17 cellular contexts compared by ENCODE assay signal in genomic region chr7:148480479-148481146, GRCh38.
A peak's percentile ranks its signal among the peaks of the same experiment; 100 is the strongest.
DNase-seq lines count a peak whose midpoint lies in the region; ATAC-seq and TF ChIP-seq lines count a peak whose summit lies in the region.
"Had no signal": no experiment of that assay in that cellular context is flagged by ENCODE, and none has a peak within 500 bp of the region (broad histone marks: within the 10 kb centered on the region; RNA-seq: fewer than 3 reads in every experiment).

No MANE protein-coding gene starts in this region.

- no peak overlapping the region for H3K27ac Mint-ChIP-seq in naive thymus-derived CD8-positive, alpha-beta T cell
- H3K27ac Mint-ChIP-seq: natural killer cell; T-helper 2 cell treated with Interferon-gamma antibody and Interleukin-4, amounts not matched to agents 5 μg/mL and 100 μg/mL, for 36 hours had no signal

- no peak overlapping the region for H2BK5ac ChIP-seq in mesendoderm (ENCODE audit: low read length)

- H2BK120ac ChIP-seq in mesendoderm (ENCODE audit: low read depth, low read length) = no peak overlapping the region

- no peaks in the 10 kb centered on the region for H3K4me1 ChIP-seq in ACC112 (ENCODE audit: control insufficient read depth, insufficient read depth, low read length, unreplicated experiment)
- no peaks in the 10 kb centered on the region for H3K4me1 ChIP-seq in mesendoderm (ENCODE audit: control insufficient read depth, low read depth, low read length)
- no peaks in the 10 kb centered on the region for H3K4me1 ChIP-seq in left lung

- H2AK5ac ChIP-seq in mesendoderm (ENCODE audit: low read length) = no peak overlapping the region

- H3K27me3 Mint-ChIP-seq in naive thymus-derived CD8-positive, alpha-beta T cell = peaks cover 0 to 3% (median 0%) of the 10 kb centered on the region in 5 donors

- H4K8ac ChIP-seq in mesendoderm (ENCODE audit: low read depth, low read length) = no peak overlapping the region

- H3K9me3 ChIP-seq in WERI-Rb-1 (ENCODE audit: severe bottlenecking) (no peaks in the 10 kb centered on the region), left lung (no peaks in the 10 kb centered on the region)

- H3K23ac ChIP-seq in mesendoderm (ENCODE audit: low read length) = no peak overlapping the region

- no peak overlapping the region for H3K18ac ChIP-seq in mesendoderm (ENCODE audit: low read length)

- DNase-seq in WERI-Rb-1 (no peak), mesendoderm (peak; percentile 58), NCI-H2196 treated with DMSO at 0.1 percent for 48 hours (lab: John Stamatoyannopoulos, UW; ENCODE audit: unreplicated experiment) (no peak), left lung (no peak), NCI-H345 (lab: John Stamatoyannopoulos, UW) (no peak)
- DNase-seq in naive thymus-derived CD8-positive, alpha-beta T cell = no peak
- DNase-seq: activated effector memory CD4-positive, alpha-beta T cell treated with Interleukin-2 at 50 U/mL for 16 hours; anterior cingulate cortex; foreskin keratinocyte; MM.1S; natural killer cell; NCI-H2171; SHP77 treated with DMSO at 0.1 percent for 48 hours had no signal

- H3K36me3 ChIP-seq in ACC112 (ENCODE audit: insufficient read depth, low read length) = no peaks in the 10 kb centered on the region
- H3K36me3 ChIP-seq in WERI-Rb-1 = no peaks in the 10 kb centered on the region
- H3K36me3 ChIP-seq in mesendoderm (ENCODE audit: control insufficient read depth, insufficient read depth, low read length) = no peaks in the 10 kb centered on the region
- H3K36me3 ChIP-seq in left lung = no peaks in the 10 kb centered on the region

- H3K4ac ChIP-seq in mesendoderm (ENCODE audit: low read depth, low read length) = no peak overlapping the region

- no peak overlapping the region for H3K4me3 Mint-ChIP-seq in naive thymus-derived CD8-positive, alpha-beta T cell
- H3K4me3 Mint-ChIP-seq: natural killer cell; T-helper 2 cell treated with Interferon-gamma antibody and Interleukin-4, amounts not matched to agents 5 μg/mL and 100 μg/mL, for 36 hours had no signal

- no peak overlapping the region for H3K9ac ChIP-seq in mesendoderm (ENCODE audit: low read length)

- ATAC-seq in left lung = no peak
- ATAC-seq in naive thymus-derived CD8-positive, alpha-beta T cell = no peak
- ATAC-seq: activated CD4-positive, CD25-positive, alpha-beta regulatory T cell treated with anti-CD3 and anti-CD28 coated beads, Interleukin-2, amount 50 U/mL, for 24 hours; natural killer cell had no signal

- no peaks in the 10 kb centered on the region for H3K36me3 Mint-ChIP-seq in naive thymus-derived CD8-positive, alpha-beta T cell
- H3K36me3 Mint-ChIP-seq: natural killer cell had no signal

- peak overlapping the region; percentile 35 for H2AFZ ChIP-seq in ACC112 (ENCODE audit: low read length, unreplicated experiment)

- H4K5ac ChIP-seq in mesendoderm (ENCODE audit: low read length) = no peak overlapping the region

- peaks cover 0 to 5% (median 2%) of the 10 kb centered on the region in 4 donors for H3K4me1 Mint-ChIP-seq in naive thymus-derived CD8-positive, alpha-beta T cell

- H2BK15ac ChIP-seq in mesendoderm (replicated peaks; ENCODE audit: low read depth) = no peak overlapping the region

- POLR2A ChIA-PET in naive thymus-derived CD8-positive, alpha-beta T cell (lab: Charles Lee) = no interaction called here

- H3K79me2 ChIP-seq in ACC112 (ENCODE audit: control insufficient read depth, insufficient read depth, low read length, unreplicated experiment) = no peaks in the 10 kb centered on the region
- H3K79me2 ChIP-seq in mesendoderm (ENCODE audit: control insufficient read depth, insufficient read depth, low read length) = no peaks in the 10 kb centered on the region

- TF ChIP-seq CTCF in GM12872 (IDR thresholded peaks at IDR 0.05; ENCODE audit: insufficient read depth, low read depth, low read length) (peak; percentile 24; the same call in 1 of the 3 replicates), WERI-Rb-1 (IDR thresholded peaks at IDR 0.05; ENCODE audit: low read depth, low read length) (peak; percentile 68), left lung (IDR thresholded peaks at IDR 0.05) (no peak)

- intact Hi-C loops in left lung (cut with DNase I) = no loop called here

- WGBS in mesendoderm (ENCODE audit: extremely low coverage, insufficient coverage, low lambda C conversion rate) = no CpG with 5 or more reads among the region's 5 CpGs

- no peak overlapping the region for H3K56ac ChIP-seq in mesendoderm (ENCODE audit: low read length)

- no peaks in the 10 kb centered on the region for H3K9me3 Mint-ChIP-seq in naive thymus-derived CD8-positive, alpha-beta T cell
- H3K9me3 Mint-ChIP-seq: natural killer cell; T-helper 2 cell treated with Interferon-gamma antibody and Interleukin-4, amounts not matched to agents 5 μg/mL and 100 μg/mL, for 36 hours had no signal

- H3K27me3 ChIP-seq in ACC112 (ENCODE audit: insufficient read depth, low read length) = peaks cover 14% of the 10 kb centered on the region; the same call in 1 of the 2 replicates
- H3K27me3 ChIP-seq in WERI-Rb-1 (ENCODE audit: insufficient read depth, low read depth, severe bottlenecking) = no peaks in the 10 kb centered on the region
- no peaks in the 10 kb centered on the region for H3K27me3 ChIP-seq in mesendoderm (ENCODE audit: insufficient read depth, low read length, poor library complexity)
- no peaks in the 10 kb centered on the region for H3K27me3 ChIP-seq in left lung
- H3K27me3 ChIP-seq: foreskin keratinocyte had no signal

- H3K27ac ChIP-seq in ACC112 (ENCODE audit: low read depth, low read length) = no peak overlapping the region
- no peak overlapping the region for H3K27ac ChIP-seq in WERI-Rb-1
- no peak overlapping the region for H3K27ac ChIP-seq in mesendoderm (ENCODE audit: low read depth, low read length)
- H3K27ac ChIP-seq in left lung = no peak overlapping the region
- H3K27ac ChIP-seq: foreskin keratinocyte had no signal

- no peaks in the 10 kb centered on the region for H3K79me1 ChIP-seq in mesendoderm (ENCODE audit: low read length)

- no peak overlapping the region for H3K4me2 ChIP-seq in mesendoderm (ENCODE audit: low read length)

- H3K4me3 ChIP-seq in ACC112 (ENCODE audit: low read depth, low read length) (peak overlapping the region; percentile 44), WERI-Rb-1 (ENCODE audit: low read depth, low read length) (no peak overlapping the region), mesendoderm (ENCODE audit: low read length) (no peak overlapping the region), left lung (no peak overlapping the region)

Comparison
In these comparisons a context has a peak if more than half of its experiments do, and no peak if none do; other contexts are left out.
1. CTCF ChIP-seq: peak in GM12872 (single experiment) and WERI-Rb-1 (single experiment); none in left lung (0 of 2).